Comparison of ENCODE assay signal across 8 cellular contexts in genomic region chr7:90412458-90413184, GRCh38. TPM values are rescaled to one million over a fixed set of nuclear protein-coding genes. Genes with fewer than 3 reads are reported as not detected.
DNase-seq lines count a peak whose midpoint lies in the region; ATAC-seq and TF ChIP-seq lines count a peak whose summit lies in the region.

No MANE protein-coding gene starts in this region.

- H3K4me1 ChIP-seq in Caco-2 (no peaks in the 10 kb centered on the region), gastroesophageal sphincter (peaks cover 0 to 17% (median 4%) of the 10 kb centered on the region in 3 donors), upper lobe of right lung (peaks cover 10% of the 10 kb centered on the region), ovary (ENCODE audit: insufficient read depth) (peaks cover 1% of the 10 kb centered on the region)

- intact Hi-C loops in Caco-2 (cut with micrococcal nuclease; ENCODE audit: unreplicated experiment): loop anchor here (1.0 kb wide), 2 partner anchors 100 to 258 kb away; partner anchors contain the start of gene STEAP1
- intact Hi-C loops in upper lobe of right lung (cut with DNase I): no loop called here
- intact Hi-C loops in ovary (cut with DNase I): no loop called here

- H3K4me3 Mint-ChIP-seq in Caco-2 (ENCODE audit: unreplicated experiment): no peak overlapping the region

- CTCF ChIA-PET in Caco-2 (lab: Charles Lee): no interaction called here

- ATAC-seq in GM19438 (IDR thresholded peaks at IDR 0.05; ENCODE audit: low read depth, unreplicated experiment) (peak; percentile 59), gastroesophageal sphincter (peak; percentile 25), upper lobe of right lung (peak; percentile 69), omental fat pad (ENCODE audit: low FRiP score) (no peak), HG03159 (IDR thresholded peaks at IDR 0.05; ENCODE audit: unreplicated experiment) (no peak)

- 82 to 84% methylated on average over 6 to 11 of the region's 11 CpGs for WGBS in gastroesophageal sphincter (ENCODE audit: low coverage in 1 of 2), 2 donors
- WGBS in ovary, 3 donors: 89 to 94% (median 92%) methylated on average over 11 of the region's 11 CpGs

- TF ChIP-seq EP300 in gastroesophageal sphincter (IDR thresholded peaks at IDR 0.05) (no peak), ovary (IDR thresholded peaks at IDR 0.05) (no peak)

- POLR2A ChIA-PET in Caco-2 (lab: Charles Lee): no interaction called here

- H3K27me3 ChIP-seq in Caco-2 (replicated peaks; ENCODE audit: control insufficient read depth, insufficient read depth, low read length) (no peaks in the 10 kb centered on the region), gastroesophageal sphincter (no peaks in the 10 kb centered on the region), upper lobe of right lung (no peaks in the 10 kb centered on the region), ovary (no peaks in the 10 kb centered on the region)

- H3K36me3 ChIP-seq in Caco-2 (ENCODE audit: control insufficient read depth, insufficient read depth, low read length) (no peaks in the 10 kb centered on the region; the same call in 1 of the 2 replicates), gastroesophageal sphincter (peaks cover 0 to 65% of the 10 kb centered on the region in 2 donors), upper lobe of right lung (peaks cover 28% of the 10 kb centered on the region), ovary (no peaks in the 10 kb centered on the region)

- TF ChIP-seq POLR2A in gastroesophageal sphincter (IDR thresholded peaks at IDR 0.05) (no peak), ovary (IDR thresholded peaks at IDR 0.05) (no peak)

- H3K4me1 Mint-ChIP-seq in Caco-2 (ENCODE audit: low read depth, unreplicated experiment): no peaks in the 10 kb centered on the region

- no peaks in the 10 kb centered on the region for H3K27me3 Mint-ChIP-seq in Caco-2 (ENCODE audit: insufficient read depth, unreplicated experiment)

- no TSS peak for BruUV-seq in Caco-2 (replicated peaks; lab: Mats Ljungman, UMichigan)

- TF ChIP-seq CTCF in Caco-2 (IDR thresholded peaks at IDR 0.05; ENCODE audit: insufficient read depth in 1 of 2, low read depth in 1 of 2, low read length in 1 of 2, severe bottlenecking in 1 of 2, unreplicated experiment in 1 of 2) (peak; percentile 49 to 56), gastroesophageal sphincter (IDR thresholded peaks at IDR 0.05) (no peak), upper lobe of right lung (IDR thresholded peaks at IDR 0.05) (peak; percentile 23), omental fat pad (IDR thresholded peaks at IDR 0.05) (no peak), ovary (IDR thresholded peaks at IDR 0.05) (no peak)

- H3K36me3 Mint-ChIP-seq in Caco-2 (ENCODE audit: insufficient read depth, unreplicated experiment): peaks cover 11% of the 10 kb centered on the region

- no peaks in the 10 kb centered on the region for H3K9me3 Mint-ChIP-seq in Caco-2 (ENCODE audit: unreplicated experiment)

- peak; percentile 60 to 64 for DNase-seq in Caco-2
- DNase-seq in RKO (ENCODE audit: low spot score): peak; percentile 45
- peak; percentile 61 for DNase-seq in upper lobe of right lung
- DNase-seq in omental fat pad (ENCODE audit: low spot score): no peak
- no peak for DNase-seq in ovary

- H3K9me3 ChIP-seq in Caco-2: no peaks in the 10 kb centered on the region
- no peaks in the 10 kb centered on the region for H3K9me3 ChIP-seq in gastroesophageal sphincter
- no peaks in the 10 kb centered on the region for H3K9me3 ChIP-seq in upper lobe of right lung
- no peaks in the 10 kb centered on the region for H3K9me3 ChIP-seq in ovary

- no peak overlapping the region for H3K27ac ChIP-seq in gastroesophageal sphincter
- no peak overlapping the region for H3K27ac ChIP-seq in upper lobe of right lung
- H3K27ac ChIP-seq in ovary: no peak overlapping the region

- H3K27ac Mint-ChIP-seq in Caco-2 (ENCODE audit: unreplicated experiment): no peak overlapping the region

- H3K4me3 ChIP-seq in Caco-2 (ENCODE audit: low read depth, low read length): no peak overlapping the region
- no peak overlapping the region for H3K4me3 ChIP-seq in gastroesophageal sphincter
- H3K4me3 ChIP-seq in upper lobe of right lung: no peak overlapping the region
- no peak overlapping the region for H3K4me3 ChIP-seq in ovary

RNA-seq across cellular contexts. Expression of gene CLDN12, which starts 9.4 kb away (rescaled TPM):
- total RNA-seq in Caco-2 (2022) (38.4 and 39.5 TPM in 2 replicates), gastroesophageal sphincter (10 to 100 TPM; 23.6 to 64.1 (median 27.4) TPM), upper lobe of right lung (30.8 TPM), omental fat pad (10 to 100 TPM; 12.6 to 21.9 (median 16.8) TPM), ovary (10 to 100 TPM; 27.6 to 34.6 (median 29.9) TPM)
- polyA plus RNA-seq in ovary: 10 to 100 TPM; 17.9 to 27.3 TPM

RNA-seq across cellular contexts. Expression of gene PTTG1IP2, which starts 56.8 kb away (rescaled TPM):
- total RNA-seq in Caco-2 (2022) (not detected in 2 replicates), gastroesophageal sphincter (not detected), upper lobe of right lung (not detected), omental fat pad (not detected), ovary (not detected)
- not detected for polyA plus RNA-seq in ovary

Comparison
In these comparisons a context has a peak if more than half of its experiments do, and no peak if none do; other contexts are left out.
1. DNase-seq: peak in Caco-2 (2 of 2), RKO (single experiment) and upper lobe of right lung (single experiment); none in omental fat pad (single experiment) and ovary (0 of 5).
2. CTCF ChIP-seq: peak in Caco-2 (2 of 2) and upper lobe of right lung (single experiment); none in gastroesophageal sphincter (0 of 4), omental fat pad (0 of 3) and ovary (0 of 3).
3. ATAC-seq: peak in GM19438 (single experiment), gastroesophageal sphincter (single experiment) and upper lobe of right lung (single experiment); none in omental fat pad (single experiment) and HG03159 (single experiment).